In genomic region chr1:44730741-44731512, GRCh38 we compare ENCODE assay signal across 1 cellular context.
TF ChIP-seq lines count a peak whose summit lies in the region.

Gene RNU5D-1 (minus strand): TSS chr1:44731170.

TF ChIP-seq in HepG2, 621 proteins besides CTCF, POLR2A, EP300 and RAD21 (continued from another document and continues in another):
- TF ChIP-seq FUBP1 (CRISPR knock-in tag; IDR thresholded peaks at IDR 0.05; ENCODE audit: borderline replicate concordance), result no peak
- TF ChIP-seq PHF20 (CRISPR knock-in tag; IDR thresholded peaks at IDR 0.05), result no peak
- no peak for TF ChIP-seq NR0B2 (CRISPR knock-in tag; IDR thresholded peaks at IDR 0.05)
- TF ChIP-seq CEBPG (CRISPR knock-in tag; IDR thresholded peaks at IDR 0.05), result 0 out of 2 replicates have a peak, but pooled peaks have one; percentile 42
- no peak for TF ChIP-seq IKZF1 (IDR thresholded peaks at IDR 0.05)
- peak; percentile 88; the same call in 1 of the 2 replicates for TF ChIP-seq ZFP36L1 (CRISPR knock-in tag; IDR thresholded peaks at IDR 0.05)
- no peak for TF ChIP-seq ZNF619 (CRISPR knock-in tag; IDR thresholded peaks at IDR 0.05)
- no peak for TF ChIP-seq ZKSCAN8 (CRISPR knock-in tag; IDR thresholded peaks at IDR 0.05; ENCODE audit: borderline replicate concordance)
- peak; percentile 68 for TF ChIP-seq SIN3A (IDR thresholded peaks at IDR 0.05; ENCODE audit: borderline replicate concordance, low read depth, low read length)
- no peak for TF ChIP-seq CSRNP2 (CRISPR knock-in tag; conservative IDR thresholded peaks at IDR 0.05; ENCODE audit: low read depth)
- TF ChIP-seq ZNF441 (CRISPR knock-in tag; IDR thresholded peaks at IDR 0.05; ENCODE audit: borderline replicate concordance), result no peak; the same call in none of the 2 replicates
- no peak for TF ChIP-seq HIVEP1 (CRISPR knock-in tag; IDR thresholded peaks at IDR 0.05)
- TF ChIP-seq ASH2L (IDR thresholded peaks at IDR 0.05; ENCODE audit: insufficient read length, low read depth, low read length), result peak; percentile 22
- no peak for TF ChIP-seq CERS6 (CRISPR knock-in tag; IDR thresholded peaks at IDR 0.05)
- TF ChIP-seq ZNF513 (CRISPR knock-in tag; conservative IDR thresholded peaks at IDR 0.05), result no peak
- TF ChIP-seq HNF4G (IDR thresholded peaks at IDR 0.05; ENCODE audit: borderline replicate concordance, low read depth, low read length), result 0 out of 2 replicates have a peak, but pooled peaks have one; percentile 25
- no peak for TF ChIP-seq HNF4G (CRISPR knock-in tag; IDR thresholded peaks at IDR 0.05; ENCODE audit: borderline replicate concordance, low read depth)
- TF ChIP-seq ZNF660 (CRISPR knock-in tag; IDR thresholded peaks at IDR 0.05; ENCODE audit: borderline replicate concordance, low read depth), result no peak
- no peak for TF ChIP-seq SRSF1 (optimal IDR thresholded peaks at IDR 0.05; ENCODE audit: low read depth, low read length)
- peak; percentile 37; the same call in 1 of the 2 replicates for TF ChIP-seq YEATS4 (CRISPR knock-in tag; IDR thresholded peaks at IDR 0.05; ENCODE audit: borderline replicate concordance)
- TF ChIP-seq MAX (IDR thresholded peaks at IDR 0.05), result peak; percentile 80
- TF ChIP-seq ZNF44 (CRISPR knock-in tag; IDR thresholded peaks at IDR 0.05), result 0 out of 2 replicates have a peak, but pooled peaks have one; percentile 50
- TF ChIP-seq ZIK1 (CRISPR knock-in tag; IDR thresholded peaks at IDR 0.05; ENCODE audit: borderline replicate concordance, low read depth), result no peak
- TF ChIP-seq FIP1L1 (IDR thresholded peaks at IDR 0.05; ENCODE audit: borderline replicate concordance, insufficient read depth, low read depth, low read length), result no peak
- TF ChIP-seq MAZ (IDR thresholded peaks at IDR 0.05; ENCODE audit: borderline replicate concordance, low read depth, low read length), result peak; percentile 73; the same call in 1 of the 2 replicates
- TF ChIP-seq MAZ (CRISPR knock-in tag; IDR thresholded peaks at IDR 0.05; ENCODE audit: low read depth), result no peak
- no peak for TF ChIP-seq RBAK (CRISPR knock-in tag; IDR thresholded peaks at IDR 0.05)
- TF ChIP-seq DZIP1 (CRISPR knock-in tag; IDR thresholded peaks at IDR 0.05), result no peak
- TF ChIP-seq ZNF18 (CRISPR knock-in tag; IDR thresholded peaks at IDR 0.05; ENCODE audit: insufficient replicate concordance), result peak; percentile 21
- no peak for TF ChIP-seq ZNF678 (CRISPR knock-in tag; IDR thresholded peaks at IDR 0.05)
- no peak for TF ChIP-seq ZNF282 (IDR thresholded peaks at IDR 0.05; ENCODE audit: partially characterized antibody)
- no peak for TF ChIP-seq ZFYVE20 (CRISPR knock-in tag; IDR thresholded peaks at IDR 0.05; ENCODE audit: borderline replicate concordance, low read depth)
- 0 out of 2 replicates have a peak, but pooled peaks have one; percentile 10 for TF ChIP-seq ZNF12 (CRISPR knock-in tag; IDR thresholded peaks at IDR 0.05)
- TF ChIP-seq ZNF180 (CRISPR knock-in tag; IDR thresholded peaks at IDR 0.05; ENCODE audit: borderline replicate concordance, low read depth), result no peak
- TF ChIP-seq ZNF326 (CRISPR knock-in tag; IDR thresholded peaks at IDR 0.05; ENCODE audit: borderline replicate concordance), result no peak
- TF ChIP-seq FOXJ3 (CRISPR knock-in tag; IDR thresholded peaks at IDR 0.05; ENCODE audit: borderline replicate concordance), result peak; percentile 12
- no peak for TF ChIP-seq AHR (CRISPR knock-in tag; IDR thresholded peaks at IDR 0.05)
- no peak for TF ChIP-seq ZNF616 (CRISPR knock-in tag; IDR thresholded peaks at IDR 0.05; ENCODE audit: low read depth)
- TF ChIP-seq BORCS8-MEF2B (CRISPR knock-in tag; IDR thresholded peaks at IDR 0.05), result no peak
- TF ChIP-seq TBX3 (IDR thresholded peaks at IDR 0.05; ENCODE audit: borderline replicate concordance), result 0 out of 2 replicates have a peak, but pooled peaks have one; percentile 45
- no peak for TF ChIP-seq ZNF512 (CRISPR knock-in tag; IDR thresholded peaks at IDR 0.05)
- TF ChIP-seq PAXIP1 (CRISPR knock-in tag; conservative IDR thresholded peaks at IDR 0.05), result no peak
- TF ChIP-seq BCL6 (CRISPR knock-in tag; IDR thresholded peaks at IDR 0.05), result peak; percentile 30
- TF ChIP-seq HCFC1 (IDR thresholded peaks at IDR 0.05; ENCODE audit: low read depth, low read length), result no peak
